Comparison of ENCODE assay signal across 9 cellular contexts in genomic region chr2:218168635-218169462, GRCh38. TPM values are rescaled to one million over a fixed set of nuclear protein-coding genes. Genes with fewer than 3 reads are reported as not detected.
DNase-seq lines count a peak whose midpoint lies in the region; ATAC-seq, FAIRE-seq and TF ChIP-seq lines count a peak whose summit lies in the region.
"Had no signal": no experiment of that assay in that cellular context is flagged by ENCODE, and none has a peak within 500 bp of the region (broad histone marks: within the 10 kb centered on the region; RNA-seq: fewer than 3 reads in every experiment).

No MANE protein-coding gene starts in this region.

- peak; percentile 39 for TF ChIP-seq RAD21 in IMR-90 (IDR thresholded peaks at IDR 0.05; ENCODE audit: low read length)

- no peak overlapping the region for H2BK20ac ChIP-seq in IMR-90 (ENCODE audit: low read depth, low read length)

- H4K5ac ChIP-seq in IMR-90 (ENCODE audit: low read depth, low read length) = no peak overlapping the region

- TF ChIP-seq POLR2A in IMR-90 (IDR thresholded peaks at IDR 0.05; ENCODE audit: low read depth, low read length) = no peak

- H3K18ac ChIP-seq in IMR-90 (ENCODE audit: low read depth, low read length) = no peak overlapping the region

- DNase-seq in NCI-H1694 (lab: John Stamatoyannopoulos, UW) (peak; percentile 39), NCI-H1694 treated with DMSO at 0.1 percent for 48 hours (lab: John Stamatoyannopoulos, UW) (no peak), IMR-90 (peak; percentile 18), T-helper 1 cell (peak; percentile 35 to 61 (median 37)), kidney (no peak)
- peak; percentile 78 for DNase-seq in activated naive CD8-positive, alpha-beta T cell treated with anti-CD3 and anti-CD28 coated beads, Interleukin-2, amount 50 U/mL, for 24 hours
- DNase-seq in stimulated activated CD4-positive, alpha-beta T cell treated with anti-CD3 and anti-CD28 coated beads, TNF-alpha, amount 100 ng/mL, for 24 hours (ENCODE audit: low read depth in 3 of 3) = peak; percentile 43 to 63 (median 45)

- no peaks in the 10 kb centered on the region for H3K9me3 Mint-ChIP-seq in activated naive CD8-positive, alpha-beta T cell treated with anti-CD3 and anti-CD28 coated beads, Interleukin-2, amount 50 U/mL, for 24 hours

- no peak overlapping the region for H2BK120ac ChIP-seq in IMR-90 (ENCODE audit: low read depth, low read length)

- H3K4me1 ChIP-seq in IMR-90 (ENCODE audit: control insufficient read depth, insufficient read depth, low read length) = peaks cover 1% of the 10 kb centered on the region; the same call in 1 of the 2 replicates
- no peaks in the 10 kb centered on the region for H3K4me1 ChIP-seq in kidney (ENCODE audit: control insufficient read depth in 1 of 2, insufficient read depth in 1 of 2, low read depth in 1 of 2, low read length in 2 of 2)

- POLR2A ChIA-PET in IMR-90 (lab: Charles Lee; ENCODE audit: unreplicated experiment) = no interaction called here

- H4K8ac ChIP-seq in IMR-90 (ENCODE audit: low read depth in 2 of 2, low read length in 2 of 2) = no peak overlapping the region

- H2AK9ac ChIP-seq in IMR-90 (replicated peaks; ENCODE audit: low read depth, low read length, poor library complexity) = no peak overlapping the region

- H2BK15ac ChIP-seq in IMR-90 (ENCODE audit: low read depth, low read length) = no peak overlapping the region

- CTCF ChIA-PET in IMR-90 (lab: Yijun Ruan, JAX) = interaction anchor here (0.7 to 0.9 kb wide), 2 partner anchors 11 to 95 kb away, joined by 3 read pairs; no protein-coding TSS in a partner anchor

- H3K23ac ChIP-seq in IMR-90 (ENCODE audit: low read depth, low read length) = no peak overlapping the region

- peaks cover 35% of the 10 kb centered on the region for H3K27me3 ChIP-seq in IMR-90 (ENCODE audit: control insufficient read depth, insufficient read depth, low read length)

- no peak overlapping the region for H3K27ac ChIP-seq in IMR-90 (ENCODE audit: insufficient read depth, low read length)
- H3K27ac ChIP-seq in kidney (ENCODE audit: low read depth in 2 of 2, low read length in 2 of 2) = no peak overlapping the region

- H2AFZ ChIP-seq in IMR-90 (replicated peaks; ENCODE audit: low read length, poor library complexity) = no peak overlapping the region

- H4K91ac ChIP-seq in IMR-90 (ENCODE audit: insufficient read depth, low read depth, low read length) = no peak overlapping the region

- H2AK5ac ChIP-seq in IMR-90 (ENCODE audit: low read depth, low read length) = no peak overlapping the region

- no peak overlapping the region for H3K56ac ChIP-seq in IMR-90 (ENCODE audit: extremely low read depth, insufficient read depth, low read length)

- in situ Hi-C loops in IMR-90 (cut with MboI; ENCODE audit: low sequenced_read_pairs) = no loop called here

- BruUV-seq in IMR-90 (replicated peaks; lab: Mats Ljungman, UMichigan) = no TSS peak

- intact Hi-C loops in IMR-90 (cut with micrococcal nuclease) = no loop called here
- intact Hi-C loops in kidney (cut with DNase I) = no loop called here

- H3K4ac ChIP-seq in IMR-90 (ENCODE audit: low read depth, low read length) = no peak overlapping the region

- H3K36me3 ChIP-seq in IMR-90 (ENCODE audit: control insufficient read depth, insufficient read depth, low read length) (no peaks in the 10 kb centered on the region), kidney (ENCODE audit: control insufficient read depth in 1 of 2, insufficient read depth in 2 of 2, low read length in 2 of 2) (no peaks in the 10 kb centered on the region)

- H3K4me3 ChIP-seq in IMR-90 (ENCODE audit: insufficient read depth, low read depth, low read length) (no peak overlapping the region), kidney (ENCODE audit: low read length in 2 of 2) (no peak overlapping the region)

- ATAC-seq in IMR-90 (ENCODE audit: low read depth) (peak; percentile 54; the same call in 1 of the 2 replicates), HG03135 (IDR thresholded peaks at IDR 0.05; ENCODE audit: unreplicated experiment) (no peak)
- peak; percentile 48 for ATAC-seq in activated naive CD8-positive, alpha-beta T cell treated with anti-CD3 and anti-CD28 coated beads, Interleukin-2, amount 50 U/mL, for 24 hours

- TF ChIP-seq CTCF in IMR-90 (conservative IDR thresholded peaks at IDR 0.05; ENCODE audit: low read depth, low read length) (peak; percentile 52), kidney (IDR thresholded peaks at IDR 0.05; ENCODE audit: borderline replicate concordance, extremely low read depth, insufficient read depth) (peak; percentile 37)

- no peaks in the 10 kb centered on the region for H3K79me1 ChIP-seq in IMR-90 (ENCODE audit: low read depth in 1 of 2, low read length in 2 of 2)

- H3K9me1 ChIP-seq in IMR-90 (ENCODE audit: insufficient read depth, low read length) = no peaks in the 10 kb centered on the region

- dilution Hi-C loops in IMR-90 (cut with HindIII; ENCODE audit: low sequenced_read_pairs, unreplicated experiment) = no loop called here

- no peak overlapping the region for H3K9ac ChIP-seq in IMR-90 (ENCODE audit: low read depth, low read length)
- no peak overlapping the region for H3K9ac ChIP-seq in kidney (ENCODE audit: low read length in 2 of 2)

- no CpG with 5 or more reads among the region's 9 CpGs for WGBS in IMR-90 (ENCODE audit: extremely low coverage in 2 of 2, insufficient read length in 1 of 2), 2 experiments

- H4K20me1 ChIP-seq in IMR-90 (ENCODE audit: insufficient read depth, low read length) = no peaks in the 10 kb centered on the region

- H3K36me3 Mint-ChIP-seq in activated naive CD8-positive, alpha-beta T cell treated with anti-CD3 and anti-CD28 coated beads, Interleukin-2, amount 50 U/mL, for 24 hours (ENCODE audit: low read depth) = no peaks in the 10 kb centered on the region

- peaks cover 2% of the 10 kb centered on the region for H3K27me3 Mint-ChIP-seq in activated naive CD8-positive, alpha-beta T cell treated with anti-CD3 and anti-CD28 coated beads, Interleukin-2, amount 50 U/mL, for 24 hours

- H3K4me1 Mint-ChIP-seq in activated naive CD8-positive, alpha-beta T cell treated with anti-CD3 and anti-CD28 coated beads, Interleukin-2, amount 50 U/mL, for 24 hours = peaks cover 24% of the 10 kb centered on the region

- no peak overlapping the region for H3K14ac ChIP-seq in IMR-90 (replicated peaks; ENCODE audit: low read depth, low read length)

- H2BK5ac ChIP-seq in IMR-90 (ENCODE audit: low read depth, low read length, poor library complexity, severe bottlenecking) = no peak overlapping the region

- FAIRE-seq in kidney (lab: Jason Lieb, UNC) = no peak
- FAIRE-seq: frontal cortex had no signal

- H3K9me3 ChIP-seq in IMR-90 (ENCODE audit: control insufficient read depth, insufficient read depth, low read length) (no peaks in the 10 kb centered on the region), kidney (ENCODE audit: control insufficient read depth in 1 of 2, low read length in 2 of 2) (no peaks in the 10 kb centered on the region)

- H3K27ac Mint-ChIP-seq in activated naive CD8-positive, alpha-beta T cell treated with anti-CD3 and anti-CD28 coated beads, Interleukin-2, amount 50 U/mL, for 24 hours = no peak overlapping the region

- H3K4me3 Mint-ChIP-seq in activated naive CD8-positive, alpha-beta T cell treated with anti-CD3 and anti-CD28 coated beads, Interleukin-2, amount 50 U/mL, for 24 hours = no peak overlapping the region

- no peak overlapping the region for H3K4me2 ChIP-seq in IMR-90 (ENCODE audit: low read depth, low read length)

TF ChIP-seq in IMR-90, 13 proteins besides CTCF, POLR2A, EP300 and RAD21 (continues in another document):
- TF ChIP-seq ELK1 (IDR thresholded peaks at IDR 0.05; ENCODE audit: borderline replicate concordance, low read depth, low read length) (no peak), USF2 (IDR thresholded peaks at IDR 0.05; ENCODE audit: low read depth, low read length) (no peak), MAFK (IDR thresholded peaks at IDR 0.05; ENCODE audit: low read depth, low read length) (no peak), CHD1 (IDR thresholded peaks at IDR 0.05; ENCODE audit: low read depth, low read length) (no peak), NFE2L2 (IDR thresholded peaks at IDR 0.05; ENCODE audit: low read depth, low read length) (no peak), SMC3 (IDR thresholded peaks at IDR 0.05; ENCODE audit: low read depth, low read length) (no peak), MAZ (IDR thresholded peaks at IDR 0.05; ENCODE audit: borderline replicate concordance, low read depth, low read length) (no peak)

RNA-seq across cellular contexts. Expression of gene CXCR1, which starts 2.1 kb away (rescaled TPM):
- total RNA-seq in IMR-90 (2012; rRNA removed) = not detected in 2 replicates
- polyA plus RNA-seq in IMR-90 (2012; rRNA removed) = not detected in 2 replicates
- not detected in 2 replicates for polyA plus RNA-seq in IMR-90 (2012; cell fraction: cytosol; rRNA removed)
- polyA plus RNA-seq in IMR-90 (2012; cell fraction: nucleus; rRNA removed; ENCODE audit: low replicate concordance) = not detected in 2 replicates
- 0.09 TPM for total RNA-seq in kidney
- not detected for polyA plus RNA-seq in kidney (ENCODE audit: insufficient read depth, low read depth, low replicate concordance)

RNA-seq across cellular contexts. Expression of gene CXCR2, which starts 43.0 kb away (rescaled TPM):
- total RNA-seq in IMR-90 (2012; rRNA removed) (not detected in 2 replicates), kidney (0.44 TPM)
- polyA plus RNA-seq in IMR-90 (2012; rRNA removed) (not detected in 2 replicates), kidney (ENCODE audit: insufficient read depth, low read depth, low replicate concordance) (not detected)
- not detected in 2 replicates for polyA plus RNA-seq in IMR-90 (2012; cell fraction: cytosol; rRNA removed)
- not detected in 2 replicates for polyA plus RNA-seq in IMR-90 (2012; cell fraction: nucleus; rRNA removed; ENCODE audit: low replicate concordance)

RNA-seq across cellular contexts. Expression of gene ARPC2, which starts 48.1 kb away (rescaled TPM):
- 635 and 696 TPM in 2 replicates for total RNA-seq in IMR-90 (2012; rRNA removed)
- 544 and 561 TPM in 2 replicates for polyA plus RNA-seq in IMR-90 (2012; rRNA removed)
- 259 and 280 TPM in 2 replicates for polyA plus RNA-seq in IMR-90 (2012; cell fraction: cytosol; rRNA removed)
- polyA plus RNA-seq in IMR-90 (2012; cell fraction: nucleus; rRNA removed; ENCODE audit: low replicate concordance) = 120 and 334 TPM in 2 replicates
- 252 TPM for total RNA-seq in kidney
- polyA plus RNA-seq in kidney (ENCODE audit: insufficient read depth, low read depth, low replicate concordance) = 195 TPM

Comparison
In these comparisons a context has a peak if more than half of its experiments do, and no peak if none do; other contexts are left out.
1. DNase-seq: peak in NCI-H1694 (single experiment), IMR-90 (single experiment), T-helper 1 cell (5 of 5), activated naive CD8-positive, alpha-beta T cell treated with anti-CD3 and anti-CD28 coated beads, Interleukin-2, amount 50 U/mL, for 24 hours (single experiment) and stimulated activated CD4-positive, alpha-beta T cell treated with anti-CD3 and anti-CD28 coated beads, TNF-alpha, amount 100 ng/mL, for 24 hours (3 of 3); none in NCI-H1694 treated with DMSO at 0.1 percent for 48 hours (single experiment) and kidney (single experiment).